Comparison of ENCODE assay signal across 14 cellular contexts in the genomic region with DNA sequence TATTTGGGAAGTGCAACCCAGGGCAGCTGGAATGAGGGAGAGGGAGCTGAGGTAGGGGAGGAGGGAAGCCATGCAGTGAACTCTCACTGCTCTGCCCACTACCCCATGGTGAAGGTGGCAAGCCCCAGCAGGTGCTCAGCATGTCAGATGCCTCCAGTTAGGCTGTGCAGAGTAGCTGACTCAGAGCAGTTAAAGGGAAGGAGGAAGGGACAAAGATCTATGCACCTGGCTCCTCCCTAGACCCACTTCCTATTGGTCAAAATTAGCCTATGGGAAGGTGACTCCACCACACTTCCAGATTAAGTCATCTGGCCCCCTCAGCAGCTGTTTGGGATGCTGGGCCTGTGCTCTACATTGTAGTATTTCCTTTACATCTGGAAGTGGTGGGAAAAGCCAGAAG.
DNase-seq lines count a peak whose midpoint lies in the region; ATAC-seq and TF ChIP-seq lines count a peak whose summit lies in the region.
"Had no signal": no experiment of that assay in that cellular context is flagged by ENCODE, and none has a peak within 500 bp of the region (broad histone marks: within the 10 kb centered on the region; RNA-seq: fewer than 3 reads in every experiment).

No MANE protein-coding gene starts in this region.

- no peak overlapping the region for H3K4me3 ChIP-seq in OCI-LY7 (ENCODE audit: low read depth, low read length, poor library complexity, severe bottlenecking)
- H3K4me3 ChIP-seq: BLaER1 treated with 17β-estradiol and CSF1 and Interleukin-3, amounts not matched to agents 10 nM and 100 nM; GM23338 had no signal

- no peaks in the 10 kb centered on the region for H3K27me3 Mint-ChIP-seq in stimulated activated naive CD8-positive, alpha-beta T cell treated with anti-CD3 and anti-CD28 coated beads, Interleukin-15, amount 100 ng/mL, for 72 hours

- H3K4me1 ChIP-seq in OCI-LY7 (ENCODE audit: insufficient read depth, low read length, poor library complexity, severe bottlenecking): peaks cover 7% of the 10 kb centered on the region
- H3K4me1 ChIP-seq: BLaER1 treated with 17β-estradiol and CSF1 and Interleukin-3, amounts not matched to agents 10 nM and 100 nM had no signal

- BruUV-seq in OCI-LY7 (replicated peaks; lab: Mats Ljungman, UMichigan): no TSS peak

- intact Hi-C loops in OCI-LY7 (cut with micrococcal nuclease; ENCODE audit: unreplicated experiment): no loop called here

- POLR2A ChIA-PET in OCI-LY7 (lab: Charles Lee): interaction anchor here (0.5 to 1.3 kb wide), 3 partner anchors 11 to 89 kb away, joined by 3 to 5 read pairs (median 3); no protein-coding TSS in a partner anchor

- H3K4me1 Mint-ChIP-seq in stimulated activated naive CD8-positive, alpha-beta T cell treated with anti-CD3 and anti-CD28 coated beads, Interleukin-15, amount 100 ng/mL, for 72 hours: no peaks in the 10 kb centered on the region
- H3K4me1 Mint-ChIP-seq: GM23338 had no signal

- no peaks in the 10 kb centered on the region for H3K9me2 ChIP-seq in OCI-LY7 (ENCODE audit: insufficient read depth, low read length)
- H3K9me2 ChIP-seq: SK-N-SH had no signal

- H3K27ac Mint-ChIP-seq in stimulated activated naive CD8-positive, alpha-beta T cell treated with anti-CD3 and anti-CD28 coated beads, Interleukin-15, amount 100 ng/mL, for 72 hours: no peak overlapping the region
- H3K27ac Mint-ChIP-seq: GM23338 had no signal

- H2AFZ ChIP-seq in OCI-LY7 (ENCODE audit: low read length): peak overlapping the region; percentile 22
- H2AFZ ChIP-seq: GM23338 had no signal

- H3K4me2 ChIP-seq in OCI-LY7 (ENCODE audit: low read length): no peak overlapping the region
- H3K4me2 ChIP-seq: BLaER1 treated with 17β-estradiol and CSF1 and Interleukin-3, amounts not matched to agents 10 nM and 100 nM; GM23338; SK-N-SH had no signal

- H3K27ac ChIP-seq in OCI-LY7 (ENCODE audit: low read depth, low read length, poor library complexity, severe bottlenecking): no peak overlapping the region
- H3K27ac ChIP-seq: BLaER1 treated with 17β-estradiol and CSF1 and Interleukin-3, amounts not matched to agents 10 nM and 100 nM had no signal

- no peaks in the 10 kb centered on the region for H3K79me2 ChIP-seq in OCI-LY7 (ENCODE audit: insufficient read depth, low read depth, low read length)

- CTCF ChIA-PET in OCI-LY7 (lab: Charles Lee; ENCODE audit: unreplicated experiment): no interaction called here

- DNase-seq in stimulated activated naive CD8-positive, alpha-beta T cell treated with anti-CD3 and anti-CD28 coated beads, Interleukin-15, amount 100 ng/mL, for 72 hours: no peak
- DNase-seq in stimulated activated naive CD8-positive, alpha-beta T cell treated with anti-CD3 and anti-CD28 coated beads, Interleukin-15, Interleukin-2, amounts not matched to agents 100 U/mL and 50 U/mL, for 24 hours: no peak
- no peak for DNase-seq in OCI-LY7 (ENCODE audit: low spot score)
- DNase-seq in myocyte (ENCODE audit: low read depth): peak; percentile 6
- DNase-seq in NCI-H524 (lab: John Stamatoyannopoulos, UW): no peak
- DNase-seq in HK-2 (ENCODE audit: unreplicated experiment): no peak
- DNase-seq in mucosa of gallbladder (ENCODE audit: low spot score): no peak
- DNase-seq: DMS153, NCI-H345, Right ventricle myocardium superior, SK-N-SH had no signal

- no peaks in the 10 kb centered on the region for H3K36me3 ChIP-seq in OCI-LY7 (ENCODE audit: insufficient read depth, low read length)
- H3K36me3 ChIP-seq: BLaER1 treated with 17β-estradiol and CSF1 and Interleukin-3, amounts not matched to agents 10 nM and 100 nM had no signal

- H3K9me3 Mint-ChIP-seq in stimulated activated naive CD8-positive, alpha-beta T cell treated with anti-CD3 and anti-CD28 coated beads, Interleukin-15, amount 100 ng/mL, for 72 hours: peaks cover 20 to 30% of the 10 kb centered on the region in 2 donors

- ATAC-seq in stimulated activated naive CD8-positive, alpha-beta T cell treated with anti-CD3 and anti-CD28 coated beads, Interleukin-15, amount 100 ng/mL, for 72 hours: peak; percentile 43
- no peak for ATAC-seq in stimulated activated naive CD8-positive, alpha-beta T cell treated with anti-CD3 and anti-CD28 coated beads, Interleukin-15, Interleukin-2, amounts not matched to agents 100 U/mL and 50 U/mL, for 24 hours
- no peak for ATAC-seq in HG03442 (IDR thresholded peaks at IDR 0.05; ENCODE audit: unreplicated experiment)
- ATAC-seq: GM23338 had no signal

- TF ChIP-seq CTCF in OCI-LY7 (conservative IDR thresholded peaks at IDR 0.05; ENCODE audit: low read length): no peak

- no peak overlapping the region for H3K4me3 Mint-ChIP-seq in stimulated activated naive CD8-positive, alpha-beta T cell treated with anti-CD3 and anti-CD28 coated beads, Interleukin-15, amount 100 ng/mL, for 72 hours
- H3K4me3 Mint-ChIP-seq: GM23338 had no signal

- H3K9me3 ChIP-seq in OCI-LY7 (ENCODE audit: low read length): 0 out of 2 replicates have a peak, but pooled peaks cover 12% of the 10 kb centered on the region
- H3K9me3 ChIP-seq: SK-N-SH had no signal

- no peaks in the 10 kb centered on the region for H4K20me1 ChIP-seq in OCI-LY7 (ENCODE audit: insufficient read depth, low read length)
- H4K20me1 ChIP-seq: BLaER1 treated with 17β-estradiol and CSF1 and Interleukin-3, amounts not matched to agents 10 nM and 100 nM had no signal
